1 cellular context compared by ENCODE assay signal in genomic region chr7:147571436-147572180, GRCh38.
TF ChIP-seq lines count a peak whose summit lies in the region.

No MANE protein-coding gene starts in this region.

TF ChIP-seq in GM23338, 12 proteins besides CTCF, POLR2A, EP300 and RAD21 (continued from another document):
- TF ChIP-seq ZNF462 (CRISPR knock-in tag; IDR thresholded peaks at IDR 0.05) (no peak), ETS1 (IDR thresholded peaks at IDR 0.05) (no peak)
